Comparison of ENCODE assay signal across 2 cellular contexts in genomic region chr4:6894528-6895498, GRCh38.
TF ChIP-seq lines count a peak whose summit lies in the region.

No MANE protein-coding gene starts in this region.

TF ChIP-seq in IMR-90, 13 proteins besides CTCF, POLR2A, EP300 and RAD21:
- TF ChIP-seq USF2 (IDR thresholded peaks at IDR 0.05; ENCODE audit: low read depth, low read length) (no peak), CEBPB (IDR thresholded peaks at IDR 0.05; ENCODE audit: low read depth, low read length) (no peak), RFX5 (IDR thresholded peaks at IDR 0.05; ENCODE audit: low read depth, low read length) (no peak), MXI1 (IDR thresholded peaks at IDR 0.05; ENCODE audit: borderline replicate concordance, low read depth, low read length) (no peak), FOS (IDR thresholded peaks at IDR 0.05; ENCODE audit: low read depth, low read length) (no peak), SMC3 (IDR thresholded peaks at IDR 0.05; ENCODE audit: low read depth, low read length) (no peak), RCOR1 (IDR thresholded peaks at IDR 0.05; ENCODE audit: insufficient replicate concordance, low read length) (no peak), BHLHE40 (IDR thresholded peaks at IDR 0.05; ENCODE audit: low read depth, low read length) (no peak), NFE2L2 (IDR thresholded peaks at IDR 0.05; ENCODE audit: low read depth, low read length) (no peak), MAZ (IDR thresholded peaks at IDR 0.05; ENCODE audit: borderline replicate concordance, low read depth, low read length) (no peak), CHD1 (IDR thresholded peaks at IDR 0.05; ENCODE audit: low read depth, low read length) (no peak), ELK1 (IDR thresholded peaks at IDR 0.05; ENCODE audit: borderline replicate concordance, low read depth, low read length) (no peak)

TF ChIP-seq in liver, 16 proteins besides CTCF, POLR2A, EP300 and RAD21:
- no peak for TF ChIP-seq TAF1 (conservative IDR thresholded peaks at IDR 0.05)
- TF ChIP-seq HNF4A (conservative IDR thresholded peaks at IDR 0.05): no peak
- TF ChIP-seq EGR1 (IDR thresholded peaks at IDR 0.05; ENCODE audit: low read depth in 2 of 2): no peak
- TF ChIP-seq ZBTB33 (IDR thresholded peaks at IDR 0.05): no peak
- TF ChIP-seq REST (IDR thresholded peaks at IDR 0.05): no peak
